2 cellular contexts compared by ENCODE assay signal in the genomic region with DNA sequence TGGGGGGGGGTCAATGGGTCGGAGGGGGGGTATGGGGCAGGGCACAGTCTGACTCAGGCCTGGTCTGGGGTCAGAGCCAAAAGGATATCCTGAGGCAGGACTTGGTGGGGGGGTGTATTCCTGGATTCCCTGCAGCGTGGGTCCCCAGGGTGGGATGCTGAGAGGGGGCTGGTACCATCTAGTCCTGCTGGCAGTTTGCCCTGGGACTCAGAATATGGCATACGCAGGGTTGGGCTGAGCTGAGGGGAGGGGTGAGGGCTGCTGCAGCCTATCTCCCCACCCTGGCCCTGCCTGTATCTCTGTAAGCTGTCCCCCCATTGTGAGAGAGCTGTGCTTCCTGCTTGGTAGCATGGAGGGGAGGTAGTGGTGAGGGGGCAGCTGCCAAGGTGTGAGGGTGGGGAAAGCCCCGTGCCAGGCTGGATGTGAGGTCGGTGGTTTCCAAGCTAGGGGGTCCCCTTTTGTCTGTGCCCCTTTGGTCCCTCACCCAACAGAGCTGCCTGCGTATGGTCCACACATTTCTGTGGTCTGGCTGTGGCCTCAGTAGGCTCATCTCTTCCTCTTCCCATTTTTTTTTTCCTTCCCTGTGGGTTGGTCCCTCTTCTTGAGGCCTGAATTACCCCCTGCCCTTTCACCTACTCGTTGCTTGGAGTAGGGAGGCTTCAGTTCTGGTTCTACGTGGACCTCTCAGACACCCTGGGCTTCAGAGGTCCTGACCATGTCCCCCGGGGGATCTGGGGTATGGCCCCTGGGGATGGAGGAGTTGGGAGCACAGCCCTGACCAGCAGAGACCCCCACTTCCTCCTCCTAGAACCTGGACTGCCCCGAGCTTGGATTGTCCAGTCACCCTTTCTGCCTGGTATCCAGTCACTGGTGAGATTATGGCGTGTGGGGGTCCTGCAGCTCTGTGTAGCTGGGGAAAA.
TF ChIP-seq lines count a peak whose summit lies in the region.

No MANE protein-coding gene starts in this region.

TF ChIP-seq in liver, 16 proteins besides CTCF, POLR2A, EP300 and RAD21:
- TF ChIP-seq SP1 (IDR thresholded peaks at IDR 0.05) (no peak), YY1 (IDR thresholded peaks at IDR 0.05) (no peak), RXRA (IDR thresholded peaks at IDR 0.05) (no peak), FOXA1 (IDR thresholded peaks at IDR 0.05) (no peak), EGR1 (IDR thresholded peaks at IDR 0.05; ENCODE audit: low read depth in 2 of 2) (no peak), HNF4G (IDR thresholded peaks at IDR 0.05) (no peak), ZBTB33 (IDR thresholded peaks at IDR 0.05) (no peak), HNF4A (conservative IDR thresholded peaks at IDR 0.05) (no peak), GABPA (IDR thresholded peaks at IDR 0.05 in 1 of 2, conservative IDR thresholded peaks at IDR 0.05 in 1 of 2) (no peak), TAF1 (conservative IDR thresholded peaks at IDR 0.05) (no peak), NR2F2 (IDR thresholded peaks at IDR 0.05) (no peak), FOXA2 (IDR thresholded peaks at IDR 0.05) (no peak), JUND (IDR thresholded peaks at IDR 0.05) (no peak)
- TF ChIP-seq, protein P1, sequence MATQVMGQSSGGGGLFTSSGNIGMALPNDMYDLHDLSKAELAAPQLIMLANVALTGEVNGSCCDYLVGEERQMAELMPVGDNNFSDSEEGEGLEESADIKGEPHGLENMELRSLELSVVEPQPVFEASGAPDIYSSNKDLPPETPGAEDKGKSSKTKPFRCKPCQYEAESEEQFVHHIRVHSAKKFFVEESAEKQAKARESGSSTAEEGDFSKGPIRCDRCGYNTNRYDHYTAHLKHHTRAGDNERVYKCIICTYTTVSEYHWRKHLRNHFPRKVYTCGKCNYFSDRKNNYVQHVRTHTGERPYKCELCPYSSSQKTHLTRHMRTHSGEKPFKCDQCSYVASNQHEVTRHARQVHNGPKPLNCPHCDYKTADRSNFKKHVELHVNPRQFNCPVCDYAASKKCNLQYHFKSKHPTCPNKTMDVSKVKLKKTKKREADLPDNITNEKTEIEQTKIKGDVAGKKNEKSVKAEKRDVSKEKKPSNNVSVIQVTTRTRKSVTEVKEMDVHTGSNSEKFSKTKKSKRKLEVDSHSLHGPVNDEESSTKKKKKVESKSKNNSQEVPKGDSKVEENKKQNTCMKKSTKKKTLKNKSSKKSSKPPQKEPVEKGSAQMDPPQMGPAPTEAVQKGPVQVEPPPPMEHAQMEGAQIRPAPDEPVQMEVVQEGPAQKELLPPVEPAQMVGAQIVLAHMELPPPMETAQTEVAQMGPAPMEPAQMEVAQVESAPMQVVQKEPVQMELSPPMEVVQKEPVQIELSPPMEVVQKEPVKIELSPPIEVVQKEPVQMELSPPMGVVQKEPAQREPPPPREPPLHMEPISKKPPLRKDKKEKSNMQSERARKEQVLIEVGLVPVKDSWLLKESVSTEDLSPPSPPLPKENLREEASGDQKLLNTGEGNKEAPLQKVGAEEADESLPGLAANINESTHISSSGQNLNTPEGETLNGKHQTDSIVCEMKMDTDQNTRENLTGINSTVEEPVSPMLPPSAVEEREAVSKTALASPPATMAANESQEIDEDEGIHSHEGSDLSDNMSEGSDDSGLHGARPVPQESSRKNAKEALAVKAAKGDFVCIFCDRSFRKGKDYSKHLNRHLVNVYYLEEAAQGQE (IDR thresholded peaks at IDR 0.05) = no peak
- TF ChIP-seq, protein P2, sequence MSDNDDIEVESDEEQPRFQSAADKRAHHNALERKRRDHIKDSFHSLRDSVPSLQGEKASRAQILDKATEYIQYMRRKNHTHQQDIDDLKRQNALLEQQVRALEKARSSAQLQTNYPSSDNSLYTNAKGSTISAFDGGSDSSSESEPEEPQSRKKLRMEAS (IDR thresholded peaks at IDR 0.05) = no peak
- TF ChIP-seq, protein P3, sequence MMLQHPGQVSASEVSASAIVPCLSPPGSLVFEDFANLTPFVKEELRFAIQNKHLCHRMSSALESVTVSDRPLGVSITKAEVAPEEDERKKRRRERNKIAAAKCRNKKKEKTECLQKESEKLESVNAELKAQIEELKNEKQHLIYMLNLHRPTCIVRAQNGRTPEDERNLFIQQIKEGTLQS (IDR thresholded peaks at IDR 0.05) = no peak

TF ChIP-seq in HepG2, 621 proteins besides CTCF, POLR2A, EP300 and RAD21:
- TF ChIP-seq ZNF253 (CRISPR knock-in tag; IDR thresholded peaks at IDR 0.05; ENCODE audit: borderline replicate concordance) (no peak), ZNF777 (CRISPR knock-in tag; IDR thresholded peaks at IDR 0.05) (no peak), KAT7 (CRISPR knock-in tag; IDR thresholded peaks at IDR 0.05; ENCODE audit: borderline replicate concordance) (no peak), GATA4 (IDR thresholded peaks at IDR 0.05; ENCODE audit: borderline replicate concordance, low read depth) (no peak), LCORL (IDR thresholded peaks at IDR 0.05) (no peak), LCORL (CRISPR knock-in tag; IDR thresholded peaks at IDR 0.05) (no peak), CREB3 (CRISPR knock-in tag; IDR thresholded peaks at IDR 0.05) (no peak), NFE2 (CRISPR knock-in tag; IDR thresholded peaks at IDR 0.05) (no peak), ZNF3 (CRISPR knock-in tag; IDR thresholded peaks at IDR 0.05) (no peak), ZBTB37 (CRISPR knock-in tag; IDR thresholded peaks at IDR 0.05) (no peak)
